Comparison of ENCODE assay signal across 9 cellular contexts in genomic region chr14:90561031-90561430, GRCh38.
"Had no signal": no experiment of that assay in that cellular context is flagged by ENCODE, and none has a peak within 500 bp of the region (broad histone marks: within the 10 kb centered on the region; RNA-seq: fewer than 3 reads in every experiment).

No MANE protein-coding gene starts in this region.

- DNase-seq: activated CD4-positive, alpha-beta T cell treated with anti-CD3 and anti-CD28 coated beads, Interleukin-2, amount 50 U/mL, for 1 hour; activated naive CD4-positive, alpha-beta T cell treated with anti-CD3 and anti-CD28 coated beads, Interleukin-2, amount 10 ng/mL, durations not matched to agents 7 days and 5 days; adrenal gland; brain microvascular endothelial cell; foreskin melanocyte; heart left ventricle; islet precursor cell; occipital lobe; stimulated activated naive CD4-positive, alpha-beta T cell had no signal

- H3K9me3 ChIP-seq: adrenal gland, heart left ventricle had no signal

- H3K4me3 ChIP-seq: adrenal gland, heart left ventricle had no signal

- H3K27me3 ChIP-seq: adrenal gland, brain microvascular endothelial cell, heart left ventricle had no signal

- H3K36me3 ChIP-seq: adrenal gland, brain microvascular endothelial cell had no signal

- H3K27ac ChIP-seq: adrenal gland, brain microvascular endothelial cell, heart left ventricle had no signal
